1 cellular context compared by ENCODE assay signal in the genomic region with DNA sequence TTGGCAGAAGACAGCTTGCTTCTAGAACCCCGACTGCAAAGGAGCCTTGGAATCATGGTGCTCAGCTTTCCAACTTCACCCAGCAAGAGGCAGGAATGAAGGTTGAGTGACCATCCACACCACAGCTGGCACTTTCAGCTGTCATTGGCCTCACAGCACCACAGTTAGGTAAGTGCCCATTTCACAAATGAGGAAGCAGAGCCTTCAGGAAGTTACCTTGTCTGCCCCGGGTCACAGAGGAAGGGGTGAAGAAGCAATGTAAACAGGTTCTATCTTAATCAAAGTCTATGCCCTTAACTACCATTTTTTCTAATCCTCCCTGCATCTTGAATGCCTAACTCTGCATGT.
TF ChIP-seq lines count a peak whose summit lies in the region.

No MANE protein-coding gene starts in this region.

TF ChIP-seq in K562, 482 proteins besides CTCF, POLR2A, EP300 and RAD21 (continued from another document):
- TF ChIP-seq, protein P1, sequence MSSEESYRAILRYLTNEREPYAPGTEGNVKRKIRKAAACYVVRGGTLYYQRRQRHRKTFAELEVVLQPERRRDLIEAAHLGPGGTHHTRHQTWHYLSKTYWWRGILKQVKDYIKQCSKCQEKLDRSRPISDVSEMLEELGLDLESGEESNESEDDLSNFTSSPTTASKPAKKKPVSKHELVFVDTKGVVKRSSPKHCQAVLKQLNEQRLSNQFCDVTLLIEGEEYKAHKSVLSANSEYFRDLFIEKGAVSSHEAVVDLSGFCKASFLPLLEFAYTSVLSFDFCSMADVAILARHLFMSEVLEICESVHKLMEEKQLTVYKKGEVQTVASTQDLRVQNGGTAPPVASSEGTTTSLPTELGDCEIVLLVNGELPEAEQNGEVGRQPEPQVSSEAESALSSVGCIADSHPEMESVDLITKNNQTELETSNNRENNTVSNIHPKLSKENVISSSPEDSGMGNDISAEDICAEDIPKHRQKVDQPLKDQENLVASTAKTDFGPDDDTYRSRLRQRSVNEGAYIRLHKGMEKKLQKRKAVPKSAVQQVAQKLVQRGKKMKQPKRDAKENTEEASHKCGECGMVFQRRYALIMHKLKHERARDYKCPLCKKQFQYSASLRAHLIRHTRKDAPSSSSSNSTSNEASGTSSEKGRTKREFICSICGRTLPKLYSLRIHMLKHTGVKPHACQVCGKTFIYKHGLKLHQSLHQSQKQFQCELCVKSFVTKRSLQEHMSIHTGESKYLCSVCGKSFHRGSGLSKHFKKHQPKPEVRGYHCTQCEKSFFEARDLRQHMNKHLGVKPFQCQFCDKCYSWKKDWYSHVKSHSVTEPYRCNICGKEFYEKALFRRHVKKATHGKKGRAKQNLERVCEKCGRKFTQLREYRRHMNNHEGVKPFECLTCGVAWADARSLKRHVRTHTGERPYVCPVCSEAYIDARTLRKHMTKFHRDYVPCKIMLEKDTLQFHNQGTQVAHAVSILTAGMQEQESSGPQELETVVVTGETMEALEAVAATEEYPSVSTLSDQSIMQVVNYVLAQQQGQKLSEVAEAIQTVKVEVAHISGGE (CRISPR knock-in tag; IDR thresholded peaks at IDR 0.05) = 0 out of 6 replicates have a peak, but pooled peaks of 1 of the 3 experiments have one; percentile 7
- TF ChIP-seq ZNF644 (tag; IDR thresholded peaks at IDR 0.05; ENCODE audit: low read depth) (0 out of 2 replicates have a peak, but pooled peaks have one; percentile 11), ZNF583 (CRISPR knock-in tag; IDR thresholded peaks at IDR 0.05) (0 out of 2 replicates have a peak, but pooled peaks have one; percentile 16), ELF4 (CRISPR knock-in tag; IDR thresholded peaks at IDR 0.05) (0 out of 2 replicates have a peak, but pooled peaks have one; percentile 3)
- TF ChIP-seq, protein P2, sequence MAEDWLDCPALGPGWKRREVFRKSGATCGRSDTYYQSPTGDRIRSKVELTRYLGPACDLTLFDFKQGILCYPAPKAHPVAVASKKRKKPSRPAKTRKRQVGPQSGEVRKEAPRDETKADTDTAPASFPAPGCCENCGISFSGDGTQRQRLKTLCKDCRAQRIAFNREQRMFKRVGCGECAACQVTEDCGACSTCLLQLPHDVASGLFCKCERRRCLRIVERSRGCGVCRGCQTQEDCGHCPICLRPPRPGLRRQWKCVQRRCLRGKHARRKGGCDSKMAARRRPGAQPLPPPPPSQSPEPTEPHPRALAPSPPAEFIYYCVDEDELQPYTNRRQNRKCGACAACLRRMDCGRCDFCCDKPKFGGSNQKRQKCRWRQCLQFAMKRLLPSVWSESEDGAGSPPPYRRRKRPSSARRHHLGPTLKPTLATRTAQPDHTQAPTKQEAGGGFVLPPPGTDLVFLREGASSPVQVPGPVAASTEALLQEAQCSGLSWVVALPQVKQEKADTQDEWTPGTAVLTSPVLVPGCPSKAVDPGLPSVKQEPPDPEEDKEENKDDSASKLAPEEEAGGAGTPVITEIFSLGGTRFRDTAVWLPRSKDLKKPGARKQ (CRISPR knock-in tag; IDR thresholded peaks at IDR 0.05) = no peak
